In the genomic region with DNA sequence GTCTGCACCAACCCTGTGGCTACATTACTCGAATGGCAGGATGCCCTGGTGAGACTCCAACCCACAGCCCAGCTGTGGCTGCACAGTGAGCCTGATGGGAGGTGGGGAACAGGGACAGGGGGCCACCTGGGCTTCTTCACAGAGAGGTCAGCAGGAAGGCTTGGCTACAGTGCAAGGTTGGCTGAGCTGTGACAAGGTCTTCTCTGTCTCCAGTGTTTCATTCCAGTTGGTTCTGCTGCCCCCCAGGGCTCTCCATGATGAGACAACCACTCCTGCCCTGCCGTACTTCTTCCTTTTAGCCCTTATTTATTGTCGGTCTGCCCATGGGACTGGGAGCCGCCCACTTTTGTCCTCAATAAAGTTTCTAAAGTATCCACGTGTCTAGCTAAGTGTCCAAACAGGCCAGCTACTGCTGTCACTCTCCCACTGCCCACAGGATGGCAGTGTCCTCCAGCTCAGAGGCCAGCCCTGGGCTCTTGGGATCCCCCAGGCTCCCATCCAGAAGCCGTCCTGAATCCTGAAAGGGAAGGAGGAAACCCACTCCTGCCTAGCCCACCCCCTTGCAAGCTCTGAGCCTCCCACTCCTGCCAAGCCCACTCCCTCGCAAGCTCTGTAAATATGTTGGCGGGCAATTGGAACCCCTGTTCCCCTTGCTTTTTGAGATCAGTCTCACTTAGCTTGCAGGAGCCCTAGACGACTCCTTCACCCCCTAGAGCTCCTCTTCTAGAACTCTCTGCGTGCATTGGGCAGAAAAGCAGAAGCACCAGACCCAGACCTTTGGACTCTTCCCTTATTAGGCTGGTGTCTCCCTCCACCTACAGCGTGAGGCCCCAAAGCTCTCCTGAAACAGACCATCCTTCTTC, we compare ENCODE assay signal across 1 cellular context.
TF ChIP-seq lines count a peak whose summit lies in the region.

No MANE protein-coding gene starts in this region.

TF ChIP-seq in K562, 482 proteins besides CTCF, POLR2A, EP300 and RAD21 (continued from another document and continues in another):
- TF ChIP-seq, protein P1, sequence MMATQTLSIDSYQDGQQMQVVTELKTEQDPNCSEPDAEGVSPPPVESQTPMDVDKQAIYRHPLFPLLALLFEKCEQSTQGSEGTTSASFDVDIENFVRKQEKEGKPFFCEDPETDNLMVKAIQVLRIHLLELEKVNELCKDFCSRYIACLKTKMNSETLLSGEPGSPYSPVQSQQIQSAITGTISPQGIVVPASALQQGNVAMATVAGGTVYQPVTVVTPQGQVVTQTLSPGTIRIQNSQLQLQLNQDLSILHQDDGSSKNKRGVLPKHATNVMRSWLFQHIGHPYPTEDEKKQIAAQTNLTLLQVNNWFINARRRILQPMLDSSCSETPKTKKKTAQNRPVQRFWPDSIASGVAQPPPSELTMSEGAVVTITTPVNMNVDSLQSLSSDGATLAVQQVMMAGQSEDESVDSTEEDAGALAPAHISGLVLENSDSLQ (IDR thresholded peaks at IDR 0.05) = peak; percentile 77
- TF ChIP-seq XRCC5 (IDR thresholded peaks at IDR 0.05; ENCODE audit: low read depth, low read length) (peak; percentile 66; the same call in 1 of the 2 replicates), SLC30A9 (CRISPR knock-in tag; IDR thresholded peaks at IDR 0.05) (no peak), KDM1A (IDR thresholded peaks at IDR 0.05) (no peak), TGIF2 (CRISPR knock-in tag; IDR thresholded peaks at IDR 0.05) (no peak), SMARCB1 (IDR thresholded peaks at IDR 0.05; ENCODE audit: insufficient read length, low read depth) (no peak), NFIC (IDR thresholded peaks at IDR 0.05) (no peak), GABPA (tag; conservative IDR thresholded peaks at IDR 0.05; ENCODE audit: low read depth) (no peak), FOXK2 (conservative IDR thresholded peaks at IDR 0.05 in 1 of 2, IDR thresholded peaks at IDR 0.05 in 1 of 2; ENCODE audit: low read depth in 2 of 2) (peak; percentile 22 to 37; a peak in 1 of 4 replicates), SIN3A (IDR thresholded peaks at IDR 0.05; ENCODE audit: borderline replicate concordance in 2 of 2, control insufficient read depth in 1 of 2, low read depth in 2 of 2, low read length in 2 of 2) (peak in 1 of 2 experiments; percentile 69; a peak in 1 of 4 replicates), PHB2 (IDR thresholded peaks at IDR 0.05; ENCODE audit: low read depth) (no peak), HSF4 (CRISPR knock-in tag; IDR thresholded peaks at IDR 0.05; ENCODE audit: borderline replicate concordance) (no peak), ZNF212 (CRISPR knock-in tag; IDR thresholded peaks at IDR 0.05) (no peak), ZNF766 (CRISPR knock-in tag; conservative IDR thresholded peaks at IDR 0.05) (no peak), TCF3 (CRISPR knock-in tag; IDR thresholded peaks at IDR 0.05) (no peak), HCFC1 (IDR thresholded peaks at IDR 0.05; ENCODE audit: low read depth, low read length) (0 out of 2 replicates have a peak, but pooled peaks have one; percentile 27), ZNF41 (CRISPR knock-in tag; conservative IDR thresholded peaks at IDR 0.05) (no peak), HNRNPUL1 (IDR thresholded peaks at IDR 0.05; ENCODE audit: low read length) (no peak), SRF (CRISPR knock-in tag; IDR thresholded peaks at IDR 0.05) (no peak), ZNF445 (CRISPR knock-in tag; IDR thresholded peaks at IDR 0.05; ENCODE audit: low read depth) (no peak), ATF7 (IDR thresholded peaks at IDR 0.05) (no peak), ZNF282 (CRISPR knock-in tag; IDR thresholded peaks at IDR 0.05) (0 out of 2 replicates have a peak, but pooled peaks have one; percentile 61), ZNF165 (CRISPR knock-in tag; IDR thresholded peaks at IDR 0.05; ENCODE audit: borderline replicate concordance) (no peak), ARHGAP35 (IDR thresholded peaks at IDR 0.05; ENCODE audit: partially characterized antibody) (no peak)
- TF ChIP-seq, protein P2, sequence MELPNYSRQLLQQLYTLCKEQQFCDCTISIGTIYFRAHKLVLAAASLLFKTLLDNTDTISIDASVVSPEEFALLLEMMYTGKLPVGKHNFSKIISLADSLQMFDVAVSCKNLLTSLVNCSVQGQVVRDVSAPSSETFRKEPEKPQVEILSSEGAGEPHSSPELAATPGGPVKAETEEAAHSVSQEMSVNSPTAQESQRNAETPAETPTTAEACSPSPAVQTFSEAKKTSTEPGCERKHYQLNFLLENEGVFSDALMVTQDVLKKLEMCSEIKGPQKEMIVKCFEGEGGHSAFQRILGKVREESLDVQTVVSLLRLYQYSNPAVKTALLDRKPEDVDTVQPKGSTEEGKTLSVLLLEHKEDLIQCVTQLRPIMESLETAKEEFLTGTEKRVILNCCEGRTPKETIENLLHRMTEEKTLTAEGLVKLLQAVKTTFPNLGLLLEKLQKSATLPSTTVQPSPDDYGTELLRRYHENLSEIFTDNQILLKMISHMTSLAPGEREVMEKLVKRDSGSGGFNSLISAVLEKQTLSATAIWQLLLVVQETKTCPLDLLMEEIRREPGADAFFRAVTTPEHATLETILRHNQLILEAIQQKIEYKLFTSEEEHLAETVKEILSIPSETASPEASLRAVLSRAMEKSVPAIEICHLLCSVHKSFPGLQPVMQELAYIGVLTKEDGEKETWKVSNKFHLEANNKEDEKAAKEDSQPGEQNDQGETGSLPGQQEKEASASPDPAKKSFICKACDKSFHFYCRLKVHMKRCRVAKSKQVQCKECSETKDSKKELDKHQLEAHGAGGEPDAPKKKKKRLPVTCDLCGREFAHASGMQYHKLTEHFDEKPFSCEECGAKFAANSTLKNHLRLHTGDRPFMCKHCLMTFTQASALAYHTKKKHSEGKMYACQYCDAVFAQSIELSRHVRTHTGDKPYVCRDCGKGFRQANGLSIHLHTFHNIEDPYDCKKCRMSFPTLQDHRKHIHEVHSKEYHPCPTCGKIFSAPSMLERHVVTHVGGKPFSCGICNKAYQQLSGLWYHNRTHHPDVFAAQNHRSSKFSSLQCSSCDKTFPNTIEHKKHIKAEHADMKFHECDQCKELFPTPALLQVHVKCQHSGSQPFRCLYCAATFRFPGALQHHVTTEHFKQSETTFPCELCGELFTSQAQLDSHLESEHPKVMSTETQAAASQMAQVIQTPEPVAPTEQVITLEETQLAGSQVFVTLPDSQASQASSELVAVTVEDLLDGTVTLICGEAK (IDR thresholded peaks at IDR 0.05) = peak; percentile 95
- TF ChIP-seq, protein P2 (CRISPR knock-in tag; IDR thresholded peaks at IDR 0.05) = peak; percentile 92
- TF ChIP-seq, protein P3, sequence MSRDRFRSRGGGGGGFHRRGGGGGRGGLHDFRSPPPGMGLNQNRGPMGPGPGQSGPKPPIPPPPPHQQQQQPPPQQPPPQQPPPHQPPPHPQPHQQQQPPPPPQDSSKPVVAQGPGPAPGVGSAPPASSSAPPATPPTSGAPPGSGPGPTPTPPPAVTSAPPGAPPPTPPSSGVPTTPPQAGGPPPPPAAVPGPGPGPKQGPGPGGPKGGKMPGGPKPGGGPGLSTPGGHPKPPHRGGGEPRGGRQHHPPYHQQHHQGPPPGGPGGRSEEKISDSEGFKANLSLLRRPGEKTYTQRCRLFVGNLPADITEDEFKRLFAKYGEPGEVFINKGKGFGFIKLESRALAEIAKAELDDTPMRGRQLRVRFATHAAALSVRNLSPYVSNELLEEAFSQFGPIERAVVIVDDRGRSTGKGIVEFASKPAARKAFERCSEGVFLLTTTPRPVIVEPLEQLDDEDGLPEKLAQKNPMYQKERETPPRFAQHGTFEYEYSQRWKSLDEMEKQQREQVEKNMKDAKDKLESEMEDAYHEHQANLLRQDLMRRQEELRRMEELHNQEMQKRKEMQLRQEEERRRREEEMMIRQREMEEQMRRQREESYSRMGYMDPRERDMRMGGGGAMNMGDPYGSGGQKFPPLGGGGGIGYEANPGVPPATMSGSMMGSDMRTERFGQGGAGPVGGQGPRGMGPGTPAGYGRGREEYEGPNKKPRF (IDR thresholded peaks at IDR 0.05; ENCODE audit: low read depth, low read length) = no peak
- TF ChIP-seq, protein P4, sequence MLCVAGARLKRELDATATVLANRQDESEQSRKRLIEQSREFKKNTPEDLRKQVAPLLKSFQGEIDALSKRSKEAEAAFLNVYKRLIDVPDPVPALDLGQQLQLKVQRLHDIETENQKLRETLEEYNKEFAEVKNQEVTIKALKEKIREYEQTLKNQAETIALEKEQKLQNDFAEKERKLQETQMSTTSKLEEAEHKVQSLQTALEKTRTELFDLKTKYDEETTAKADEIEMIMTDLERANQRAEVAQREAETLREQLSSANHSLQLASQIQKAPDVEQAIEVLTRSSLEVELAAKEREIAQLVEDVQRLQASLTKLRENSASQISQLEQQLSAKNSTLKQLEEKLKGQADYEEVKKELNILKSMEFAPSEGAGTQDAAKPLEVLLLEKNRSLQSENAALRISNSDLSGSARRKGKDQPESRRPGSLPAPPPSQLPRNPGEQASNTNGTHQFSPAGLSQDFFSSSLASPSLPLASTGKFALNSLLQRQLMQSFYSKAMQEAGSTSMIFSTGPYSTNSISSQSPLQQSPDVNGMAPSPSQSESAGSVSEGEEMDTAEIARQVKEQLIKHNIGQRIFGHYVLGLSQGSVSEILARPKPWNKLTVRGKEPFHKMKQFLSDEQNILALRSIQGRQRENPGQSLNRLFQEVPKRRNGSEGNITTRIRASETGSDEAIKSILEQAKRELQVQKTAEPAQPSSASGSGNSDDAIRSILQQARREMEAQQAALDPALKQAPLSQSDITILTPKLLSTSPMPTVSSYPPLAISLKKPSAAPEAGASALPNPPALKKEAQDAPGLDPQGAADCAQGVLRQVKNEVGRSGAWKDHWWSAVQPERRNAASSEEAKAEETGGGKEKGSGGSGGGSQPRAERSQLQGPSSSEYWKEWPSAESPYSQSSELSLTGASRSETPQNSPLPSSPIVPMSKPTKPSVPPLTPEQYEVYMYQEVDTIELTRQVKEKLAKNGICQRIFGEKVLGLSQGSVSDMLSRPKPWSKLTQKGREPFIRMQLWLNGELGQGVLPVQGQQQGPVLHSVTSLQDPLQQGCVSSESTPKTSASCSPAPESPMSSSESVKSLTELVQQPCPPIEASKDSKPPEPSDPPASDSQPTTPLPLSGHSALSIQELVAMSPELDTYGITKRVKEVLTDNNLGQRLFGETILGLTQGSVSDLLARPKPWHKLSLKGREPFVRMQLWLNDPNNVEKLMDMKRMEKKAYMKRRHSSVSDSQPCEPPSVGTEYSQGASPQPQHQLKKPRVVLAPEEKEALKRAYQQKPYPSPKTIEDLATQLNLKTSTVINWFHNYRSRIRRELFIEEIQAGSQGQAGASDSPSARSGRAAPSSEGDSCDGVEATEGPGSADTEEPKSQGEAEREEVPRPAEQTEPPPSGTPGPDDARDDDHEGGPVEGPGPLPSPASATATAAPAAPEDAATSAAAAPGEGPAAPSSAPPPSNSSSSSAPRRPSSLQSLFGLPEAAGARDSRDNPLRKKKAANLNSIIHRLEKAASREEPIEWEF (CRISPR knock-in tag; IDR thresholded peaks at IDR 0.05) = no peak
- TF ChIP-seq, protein P5, sequence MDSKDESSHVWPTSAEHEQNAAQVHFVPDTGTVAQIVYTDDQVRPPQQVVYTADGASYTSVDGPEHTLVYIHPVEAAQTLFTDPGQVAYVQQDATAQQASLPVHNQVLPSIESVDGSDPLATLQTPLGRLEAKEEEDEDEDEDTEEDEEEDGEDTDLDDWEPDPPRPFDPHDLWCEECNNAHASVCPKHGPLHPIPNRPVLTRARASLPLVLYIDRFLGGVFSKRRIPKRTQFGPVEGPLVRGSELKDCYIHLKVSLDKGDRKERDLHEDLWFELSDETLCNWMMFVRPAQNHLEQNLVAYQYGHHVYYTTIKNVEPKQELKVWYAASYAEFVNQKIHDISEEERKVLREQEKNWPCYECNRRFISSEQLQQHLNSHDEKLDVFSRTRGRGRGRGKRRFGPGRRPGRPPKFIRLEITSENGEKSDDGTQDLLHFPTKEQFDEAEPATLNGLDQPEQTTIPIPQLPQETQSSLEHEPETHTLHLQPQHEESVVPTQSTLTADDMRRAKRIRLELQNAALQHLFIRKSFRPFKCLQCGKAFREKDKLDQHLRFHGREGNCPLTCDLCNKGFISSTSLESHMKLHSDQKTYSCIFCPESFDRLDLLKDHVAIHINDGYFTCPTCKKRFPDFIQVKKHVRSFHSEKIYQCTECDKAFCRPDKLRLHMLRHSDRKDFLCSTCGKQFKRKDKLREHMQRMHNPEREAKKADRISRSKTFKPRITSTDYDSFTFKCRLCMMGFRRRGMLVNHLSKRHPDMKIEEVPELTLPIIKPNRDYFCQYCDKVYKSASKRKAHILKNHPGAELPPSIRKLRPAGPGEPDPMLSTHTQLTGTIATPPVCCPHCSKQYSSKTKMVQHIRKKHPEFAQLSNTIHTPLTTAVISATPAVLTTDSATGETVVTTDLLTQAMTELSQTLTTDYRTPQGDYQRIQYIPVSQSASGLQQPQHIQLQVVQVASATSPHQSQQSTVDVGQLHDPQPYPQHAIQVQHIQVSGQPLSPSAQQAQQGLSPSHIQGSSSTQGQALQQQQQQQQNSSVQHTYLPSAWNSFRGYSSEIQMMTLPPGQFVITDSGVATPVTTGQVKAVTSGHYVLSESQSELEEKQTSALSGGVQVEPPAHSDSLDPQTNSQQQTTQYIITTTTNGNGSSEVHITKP (IDR thresholded peaks at IDR 0.05; ENCODE audit: partially characterized antibody) = no peak
- TF ChIP-seq, protein P6, sequence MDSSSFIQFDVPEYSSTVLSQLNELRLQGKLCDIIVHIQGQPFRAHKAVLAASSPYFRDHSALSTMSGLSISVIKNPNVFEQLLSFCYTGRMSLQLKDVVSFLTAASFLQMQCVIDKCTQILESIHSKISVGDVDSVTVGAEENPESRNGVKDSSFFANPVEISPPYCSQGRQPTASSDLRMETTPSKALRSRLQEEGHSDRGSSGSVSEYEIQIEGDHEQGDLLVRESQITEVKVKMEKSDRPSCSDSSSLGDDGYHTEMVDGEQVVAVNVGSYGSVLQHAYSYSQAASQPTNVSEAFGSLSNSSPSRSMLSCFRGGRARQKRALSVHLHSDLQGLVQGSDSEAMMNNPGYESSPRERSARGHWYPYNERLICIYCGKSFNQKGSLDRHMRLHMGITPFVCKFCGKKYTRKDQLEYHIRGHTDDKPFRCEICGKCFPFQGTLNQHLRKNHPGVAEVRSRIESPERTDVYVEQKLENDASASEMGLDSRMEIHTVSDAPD (CRISPR knock-in tag; IDR thresholded peaks at IDR 0.05) = no peak
